ENCODE assay signal across 8 cellular contexts in genomic region chr3:52056968-52057805, GRCh38. TPM values are rescaled to one million over a fixed set of nuclear protein-coding genes. Genes with fewer than 3 reads are reported as not detected.
DNase-seq lines count a peak whose midpoint lies in the region; ATAC-seq, FAIRE-seq and TF ChIP-seq lines count a peak whose summit lies in the region.

No MANE protein-coding gene starts in this region.

- intact Hi-C loops in naive thymus-derived CD4-positive, alpha-beta T cell (cut with micrococcal nuclease) = loop anchor here (1.0 to 10.0 kb wide), 30 partner anchors 56 to 1820 kb away; partner anchors contain the start of genes ABHD14B (in 2 of the 2), ALAS1 (in 2 of the 2), GNAI2 (in 2 of the 2) and PARP3 (in 2 of the 2)

- H3K27ac Mint-ChIP-seq in naive thymus-derived CD4-positive, alpha-beta T cell = peak overlapping the region; percentile 78 to 97 (median 93)
- H3K27ac Mint-ChIP-seq in stimulated activated memory B cell treated with anti-CD40 and anti-IgM and Interleukin-4, amounts not matched to agents 10 μg/mL and 1 μg/mL and 100 μg/mL, for 72 hours = peak overlapping the region; percentile 87

- peak overlapping the region; percentile 55 for H3K4me3 ChIP-seq in fibroblast of mammary gland (ENCODE audit: control insufficient read depth, low read depth, low read length)
- H3K4me3 ChIP-seq in naive thymus-derived CD4-positive, alpha-beta T cell (ENCODE audit: low read length) = peak overlapping the region; percentile 92

- peak overlapping the region; percentile 100 for H3K27ac ChIP-seq in RWPE1
- peak overlapping the region; percentile 79 for H3K27ac ChIP-seq in naive thymus-derived CD4-positive, alpha-beta T cell (ENCODE audit: low read depth, low read length)

- no peaks in the 10 kb centered on the region for H3K27me3 ChIP-seq in naive thymus-derived CD4-positive, alpha-beta T cell (ENCODE audit: control insufficient read depth in 2 of 2, insufficient read depth in 2 of 2, low read length in 2 of 2)

- H3K27me3 Mint-ChIP-seq in naive thymus-derived CD4-positive, alpha-beta T cell = peaks cover 0 to 4% (median 0%) of the 10 kb centered on the region in 5 donors
- H3K27me3 Mint-ChIP-seq in stimulated activated memory B cell treated with anti-CD40 and anti-IgM and Interleukin-4, amounts not matched to agents 10 μg/mL and 1 μg/mL and 100 μg/mL, for 72 hours = no peaks in the 10 kb centered on the region

- peaks cover 0 to 3% (median 0%) of the 10 kb centered on the region in 11 donors for H3K9me3 Mint-ChIP-seq in naive thymus-derived CD4-positive, alpha-beta T cell
- no peaks in the 10 kb centered on the region for H3K9me3 Mint-ChIP-seq in stimulated activated memory B cell treated with anti-CD40 and anti-IgM and Interleukin-4, amounts not matched to agents 10 μg/mL and 1 μg/mL and 100 μg/mL, for 72 hours

- POLR2A ChIA-PET in RWPE1 (lab: Yijun Ruan, JAX; ENCODE audit: low non-redundant PET) = interaction anchor here (0.6 to 2.1 kb wide), 5 partner anchors 11 to 124 kb away, joined by 3 to 12 read pairs (median 3); no protein-coding TSS in a partner anchor
- POLR2A ChIA-PET in naive thymus-derived CD4-positive, alpha-beta T cell (lab: Charles Lee) = interaction anchor here (0.6 to 5.2 kb wide), 19 partner anchors 11 to 362 kb away, joined by 3 to 33 read pairs (median 3); partner anchors contain the start of genes ABHD14A, ABHD14B, PARP3 and POC1A

- H3K4me1 Mint-ChIP-seq in naive thymus-derived CD4-positive, alpha-beta T cell = peaks cover 26 to 39% (median 26%) of the 10 kb centered on the region in 7 donors
- peaks cover 63% of the 10 kb centered on the region for H3K4me1 Mint-ChIP-seq in stimulated activated memory B cell treated with anti-CD40 and anti-IgM and Interleukin-4, amounts not matched to agents 10 μg/mL and 1 μg/mL and 100 μg/mL, for 72 hours

- no peaks in the 10 kb centered on the region for H3K9me3 ChIP-seq in naive thymus-derived CD4-positive, alpha-beta T cell (ENCODE audit: control insufficient read depth in 2 of 3, low read length in 3 of 3)

- no peaks in the 10 kb centered on the region for H3K36me3 ChIP-seq in naive thymus-derived CD4-positive, alpha-beta T cell (ENCODE audit: control insufficient read depth in 2 of 3, insufficient read depth in 3 of 3, low read length in 3 of 3)

- TF ChIP-seq CTCF in RWPE1 (conservative IDR thresholded peaks at IDR 0.05; ENCODE audit: low read depth) = no peak
- TF ChIP-seq CTCF in fibroblast of mammary gland (conservative IDR thresholded peaks at IDR 0.05; ENCODE audit: control insufficient read depth, insufficient read depth, low read depth, low read length) = no peak

- H3K4me1 ChIP-seq in naive thymus-derived CD4-positive, alpha-beta T cell (ENCODE audit: control insufficient read depth in 2 of 2, insufficient read depth in 2 of 2, low read length in 2 of 2) = peaks cover 34 to 35% of the 10 kb centered on the region in 2 donors

- TF ChIP-seq POLR2A in H54 (IDR thresholded peaks at IDR 0.05; ENCODE audit: low read depth, low read length) = no peak

- peak overlapping the region; percentile 90 to 97 (median 94) for H3K4me3 Mint-ChIP-seq in naive thymus-derived CD4-positive, alpha-beta T cell
- peak overlapping the region; percentile 88 for H3K4me3 Mint-ChIP-seq in stimulated activated memory B cell treated with anti-CD40 and anti-IgM and Interleukin-4, amounts not matched to agents 10 μg/mL and 1 μg/mL and 100 μg/mL, for 72 hours

- CTCF ChIA-PET in RWPE1 (lab: Yijun Ruan, JAX) = interaction anchor here (0.6 to 1.2 kb wide), 4 partner anchors 56 to 115 kb away, joined by 3 read pairs; no protein-coding TSS in a partner anchor
- CTCF ChIA-PET in naive thymus-derived CD4-positive, alpha-beta T cell (lab: Charles Lee) = interaction anchor here (0.9 to 6.4 kb wide), 6 partner anchors 20 to 181 kb away, joined by 3 to 70 read pairs (median 6); partner anchors contain the start of genes PARP3 and RRP9

- ATAC-seq in naive thymus-derived CD4-positive, alpha-beta T cell = peak; percentile 93
- peak; percentile 93 for ATAC-seq in stimulated activated memory B cell treated with anti-CD40 and anti-IgM and Interleukin-4, amounts not matched to agents 10 μg/mL and 1 μg/mL and 100 μg/mL, for 72 hours

- peaks cover 0 to 19% (median 5%) of the 10 kb centered on the region in 5 donors for H3K36me3 Mint-ChIP-seq in naive thymus-derived CD4-positive, alpha-beta T cell
- peaks cover 6% of the 10 kb centered on the region for H3K36me3 Mint-ChIP-seq in stimulated activated memory B cell treated with anti-CD40 and anti-IgM and Interleukin-4, amounts not matched to agents 10 μg/mL and 1 μg/mL and 100 μg/mL, for 72 hours

- FAIRE-seq in H54 (lab: Jason Lieb, UNC) = peak; percentile 38

- DNase-seq in ELF-1 (ENCODE audit: low read depth, low spot score) (peak; percentile 99), H54 (ENCODE audit: insufficient read length, low spot score) (peak; percentile 98), LoVo (ENCODE audit: low spot score) (peak; percentile 98), RWPE1 (ENCODE audit: low spot score) (peak; percentile 96), fibroblast of mammary gland (ENCODE audit: low read depth) (peak; percentile 97)
- DNase-seq in activated T-helper 9 cell treated with anti-CD3 and anti-CD28 coated beads, Interleukin-2, amount 50 U/mL, for 16 hours (ENCODE audit: low read depth) = peak; percentile 99
- peak; percentile 90 to 100 (median 99) for DNase-seq in naive thymus-derived CD4-positive, alpha-beta T cell

RNA-seq across cellular contexts. Expression of gene DUSP7, which starts 0.8 kb away (rescaled TPM):
- total RNA-seq in naive thymus-derived CD4-positive, alpha-beta T cell = 10 to 100 TPM; 12.6 to 41.5 (median 40.4) TPM
- 1 to 10 TPM; 4.9 to 6.9 TPM for polyA plus RNA-seq in naive thymus-derived CD4-positive, alpha-beta T cell

Comparison
In these comparisons a context has a peak if more than half of its experiments do, and no peak if none do; other contexts are left out.
1. Peak in every context shown above with its lines: DNase-seq, ATAC-seq, H3K4me3 ChIP-seq and H3K27ac ChIP-seq.